ENCODE assay signal across 1 cellular context in the genomic region with DNA sequence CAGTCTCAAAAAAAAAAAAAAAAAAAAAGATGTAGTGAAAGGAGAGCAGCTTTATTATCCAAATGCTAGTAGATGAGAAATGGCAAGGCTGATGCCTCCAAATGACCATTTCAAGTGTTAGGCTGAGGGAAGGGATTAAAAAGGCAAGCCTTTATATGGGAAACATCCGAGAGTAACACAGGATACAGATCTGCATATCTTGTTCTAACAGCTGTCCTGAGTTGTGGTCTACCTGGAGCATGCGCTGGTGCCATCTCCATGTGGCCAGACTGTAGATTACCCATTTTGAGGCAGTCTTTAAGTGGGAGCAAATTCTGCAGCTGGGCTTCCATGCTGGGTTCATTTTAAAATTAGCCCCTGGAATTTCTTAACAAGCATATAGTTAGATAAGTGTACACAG.
TF ChIP-seq lines count a peak whose summit lies in the region.

No MANE protein-coding gene starts in this region.

TF ChIP-seq in K562, 482 proteins besides CTCF, POLR2A, EP300 and RAD21 (continued from another document):
- TF ChIP-seq, protein P1, sequence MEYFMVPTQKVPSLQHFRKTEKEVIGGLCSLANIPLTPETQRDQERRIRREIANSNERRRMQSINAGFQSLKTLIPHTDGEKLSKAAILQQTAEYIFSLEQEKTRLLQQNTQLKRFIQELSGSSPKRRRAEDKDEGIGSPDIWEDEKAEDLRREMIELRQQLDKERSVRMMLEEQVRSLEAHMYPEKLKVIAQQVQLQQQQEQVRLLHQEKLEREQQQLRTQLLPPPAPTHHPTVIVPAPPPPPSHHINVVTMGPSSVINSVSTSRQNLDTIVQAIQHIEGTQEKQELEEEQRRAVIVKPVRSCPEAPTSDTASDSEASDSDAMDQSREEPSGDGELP (CRISPR knock-in tag; IDR thresholded peaks at IDR 0.05; ENCODE audit: borderline replicate concordance) = peak; percentile 41; the same call in 1 of the 2 replicates
- TF ChIP-seq SRF (CRISPR knock-in tag; IDR thresholded peaks at IDR 0.05) = peak in 1 of 2 experiments; percentile 89; a peak in 2 of 4 replicates
- TF ChIP-seq MTA2 (IDR thresholded peaks at IDR 0.05; ENCODE audit: low read depth) = 0 out of 2 replicates have a peak, but pooled peaks have one; percentile 40
- TF ChIP-seq PRPF4 (IDR thresholded peaks at IDR 0.05; ENCODE audit: insufficient read depth, low read depth, low read length, poor library complexity, severe bottlenecking) = no peak
- peak; percentile 60 for TF ChIP-seq TEAD4 (IDR thresholded peaks at IDR 0.05; ENCODE audit: low read length)
- TF ChIP-seq TEAD4 (CRISPR knock-in tag; IDR thresholded peaks at IDR 0.05; ENCODE audit: borderline replicate concordance) = no peak
- TF ChIP-seq ZBTB1 (CRISPR knock-in tag; IDR thresholded peaks at IDR 0.05; ENCODE audit: borderline replicate concordance, low read depth) = no peak
- no peak for TF ChIP-seq SMARCC2 (IDR thresholded peaks at IDR 0.05; ENCODE audit: low read depth)
- no peak for TF ChIP-seq ELF2 (CRISPR knock-in tag; IDR thresholded peaks at IDR 0.05)
- TF ChIP-seq ZNF212 (CRISPR knock-in tag; IDR thresholded peaks at IDR 0.05) = no peak
- TF ChIP-seq CBFA2T3 (IDR thresholded peaks at IDR 0.05) = peak; percentile 45; the same call in 1 of the 2 replicates
- peak; percentile 48; the same call in 1 of the 2 replicates for TF ChIP-seq MYC (IDR thresholded peaks at IDR 0.05; ENCODE audit: low read depth, low read length)
- TF ChIP-seq MYC (CRISPR knock-in tag; IDR thresholded peaks at IDR 0.05; ENCODE audit: borderline replicate concordance, low read depth) = no peak
- no peak for TF ChIP-seq HSF4 (CRISPR knock-in tag; IDR thresholded peaks at IDR 0.05; ENCODE audit: borderline replicate concordance)
- TF ChIP-seq, protein P2, sequence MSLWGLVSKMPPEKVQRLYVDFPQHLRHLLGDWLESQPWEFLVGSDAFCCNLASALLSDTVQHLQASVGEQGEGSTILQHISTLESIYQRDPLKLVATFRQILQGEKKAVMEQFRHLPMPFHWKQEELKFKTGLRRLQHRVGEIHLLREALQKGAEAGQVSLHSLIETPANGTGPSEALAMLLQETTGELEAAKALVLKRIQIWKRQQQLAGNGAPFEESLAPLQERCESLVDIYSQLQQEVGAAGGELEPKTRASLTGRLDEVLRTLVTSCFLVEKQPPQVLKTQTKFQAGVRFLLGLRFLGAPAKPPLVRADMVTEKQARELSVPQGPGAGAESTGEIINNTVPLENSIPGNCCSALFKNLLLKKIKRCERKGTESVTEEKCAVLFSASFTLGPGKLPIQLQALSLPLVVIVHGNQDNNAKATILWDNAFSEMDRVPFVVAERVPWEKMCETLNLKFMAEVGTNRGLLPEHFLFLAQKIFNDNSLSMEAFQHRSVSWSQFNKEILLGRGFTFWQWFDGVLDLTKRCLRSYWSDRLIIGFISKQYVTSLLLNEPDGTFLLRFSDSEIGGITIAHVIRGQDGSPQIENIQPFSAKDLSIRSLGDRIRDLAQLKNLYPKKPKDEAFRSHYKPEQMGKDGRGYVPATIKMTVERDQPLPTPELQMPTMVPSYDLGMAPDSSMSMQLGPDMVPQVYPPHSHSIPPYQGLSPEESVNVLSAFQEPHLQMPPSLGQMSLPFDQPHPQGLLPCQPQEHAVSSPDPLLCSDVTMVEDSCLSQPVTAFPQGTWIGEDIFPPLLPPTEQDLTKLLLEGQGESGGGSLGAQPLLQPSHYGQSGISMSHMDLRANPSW (CRISPR knock-in tag; IDR thresholded peaks at IDR 0.05) = no peak
- TF ChIP-seq NRF1 (conservative IDR thresholded peaks at IDR 0.05 in 1 of 2, IDR thresholded peaks at IDR 0.05 in 1 of 2) = peak; percentile 87 to 89
- peak; percentile 50 for TF ChIP-seq ARID1B (IDR thresholded peaks at IDR 0.05)
- peak; percentile 39; the same call in 1 of the 2 replicates for TF ChIP-seq DPF2 (IDR thresholded peaks at IDR 0.05)
- TF ChIP-seq FUS (optimal IDR thresholded peaks at IDR 0.05; ENCODE audit: low read depth, low read length) = no peak
- TF ChIP-seq, protein P3, sequence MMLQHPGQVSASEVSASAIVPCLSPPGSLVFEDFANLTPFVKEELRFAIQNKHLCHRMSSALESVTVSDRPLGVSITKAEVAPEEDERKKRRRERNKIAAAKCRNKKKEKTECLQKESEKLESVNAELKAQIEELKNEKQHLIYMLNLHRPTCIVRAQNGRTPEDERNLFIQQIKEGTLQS (IDR thresholded peaks at IDR 0.05) = no peak
- TF ChIP-seq, protein P3 (CRISPR knock-in tag; conservative IDR thresholded peaks at IDR 0.05) = no peak
- no peak for TF ChIP-seq GABPB2 (CRISPR knock-in tag; conservative IDR thresholded peaks at IDR 0.05)
